Comparison of ENCODE assay signal across 25 cellular contexts in the genomic region with DNA sequence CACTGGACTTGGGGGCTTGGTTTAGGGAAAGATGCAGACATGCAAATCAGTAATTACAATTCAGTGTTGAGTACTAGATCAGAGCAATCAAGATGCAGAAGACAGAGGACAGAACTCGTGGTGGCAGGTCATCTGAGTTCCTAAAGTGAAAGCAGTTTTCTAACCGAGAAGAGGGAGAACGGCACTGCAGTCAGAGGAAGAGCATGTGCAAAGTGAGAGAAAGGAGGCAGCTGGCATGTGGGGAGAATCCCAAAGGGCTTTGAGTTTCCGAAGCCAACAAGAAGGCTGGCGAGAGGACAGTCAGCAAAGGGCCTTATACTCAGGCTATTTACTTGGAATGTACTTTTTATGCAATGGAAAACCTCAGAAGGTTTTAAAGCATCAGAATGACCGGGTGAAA.
DNase-seq lines count a peak whose midpoint lies in the region; ATAC-seq, FAIRE-seq and TF ChIP-seq lines count a peak whose summit lies in the region.
"Had no signal": no experiment of that assay in that cellular context is flagged by ENCODE, and none has a peak within 500 bp of the region (broad histone marks: within the 10 kb centered on the region; RNA-seq: fewer than 3 reads in every experiment).

No MANE protein-coding gene starts in this region.

- no peaks in the 10 kb centered on the region for H3K4me1 ChIP-seq in skeletal muscle satellite cell (ENCODE audit: control insufficient read depth, insufficient read depth, low read length)
- no peaks in the 10 kb centered on the region for H3K4me1 ChIP-seq in effector memory CD4-positive, alpha-beta T cell (ENCODE audit: control insufficient read depth, insufficient read depth, low read length, poor library complexity, severe bottlenecking)
- H3K4me1 ChIP-seq: colonic mucosa had no signal

- DNase-seq in GM19239 (ENCODE audit: insufficient read length, low spot score) (peak; percentile 14), OCI-M1 (lab: John Stamatoyannopoulos, UW) (peak; percentile 54), fibroblast of villous mesenchyme (ENCODE audit: low read depth) (peak; percentile 6), GM12892 (ENCODE audit: insufficient read length) (no peak)
- DNase-seq in effector memory CD4-positive, alpha-beta T cell: no peak
- DNase-seq: activated CD4-positive, alpha-beta T cell treated with anti-CD3 and anti-CD28 coated beads, Interleukin-2, amount 50 U/mL, for 48 hours; activated CD4-positive, CD25-positive, alpha-beta regulatory T cell; activated CD8-positive, alpha-beta memory T cell treated with anti-CD3 and anti-CD28 coated beads, Interleukin-2, amount 50 U/mL, for 48 hours; activated effector memory CD4-positive, alpha-beta T cell treated with anti-CD3 and anti-CD28 coated beads, Interleukin-2, amount 50 U/mL, for 16 hours; activated naive CD8-positive, alpha-beta T cell treated with anti-CD3 and anti-CD28 coated beads, Interleukin-2, amount 50 U/mL, for 24 hours; colonic mucosa; H7; heart left ventricle; left colon; NCI-H1436; NCI-H510A treated with DMSO at 0.1 percent for 48 hours; psoas muscle; SK-N-SH; stimulated activated CD4-positive, alpha-beta T cell treated with anti-CD3 and anti-CD28 coated beads, Interleukin-2, amount 100 ng/mL, for 24 hours had no signal

- H3K27ac ChIP-seq in effector memory CD4-positive, alpha-beta T cell (ENCODE audit: insufficient read depth, low read length, poor library complexity, severe bottlenecking): no peak overlapping the region
- H3K27ac ChIP-seq: colonic mucosa, psoas muscle, RWPE1, skin epidermis, thoracic aorta had no signal

- TF ChIP-seq CTCF in fibroblast of villous mesenchyme (IDR thresholded peaks at IDR 0.05; ENCODE audit: insufficient read depth, low read depth, low read length): no peak

- no peak for TF ChIP-seq POLR2A in GM12892 (IDR thresholded peaks at IDR 0.05; ENCODE audit: low read depth, low read length)

- no peak for ATAC-seq in GM21390 (IDR thresholded peaks at IDR 0.05; ENCODE audit: unreplicated experiment)
- ATAC-seq: activated naive CD8-positive, alpha-beta T cell treated with anti-CD3 and anti-CD28 coated beads, Interleukin-2, amount 50 U/mL, for 24 hours; heart left ventricle; left colon; psoas muscle; stimulated activated memory B cell treated with anti-CD40 and anti-IgM and Interleukin-4, amounts not matched to agents 10 μg/mL and 1 μg/mL and 100 μg/mL, for 72 hours had no signal

- no peaks in the 10 kb centered on the region for H3K9me3 ChIP-seq in skeletal muscle satellite cell (replicated peaks; ENCODE audit: low read length)
- H3K9me3 ChIP-seq in effector memory CD4-positive, alpha-beta T cell (ENCODE audit: control insufficient read depth, low read length): no peaks in the 10 kb centered on the region
- H3K9me3 ChIP-seq: colonic mucosa, heart left ventricle, psoas muscle, SK-N-SH, thoracic aorta had no signal

- no peak overlapping the region for H3K9ac ChIP-seq in skeletal muscle satellite cell (ENCODE audit: low read depth, low read length)
- H3K9ac ChIP-seq: SK-N-SH had no signal

- no peak overlapping the region for H3K4me3 ChIP-seq in fibroblast of villous mesenchyme (ENCODE audit: low read depth, low read length)
- no peak overlapping the region for H3K4me3 ChIP-seq in skeletal muscle satellite cell (ENCODE audit: low read length)
- no peak overlapping the region for H3K4me3 ChIP-seq in effector memory CD4-positive, alpha-beta T cell (ENCODE audit: insufficient read depth, low read depth, low read length, poor library complexity, severe bottlenecking)
- H3K4me3 ChIP-seq: colonic mucosa, heart left ventricle, psoas muscle, skin epidermis, thoracic aorta had no signal

- no peaks in the 10 kb centered on the region for H3K36me3 ChIP-seq in skeletal muscle satellite cell (ENCODE audit: insufficient read depth, low read length)
- H3K36me3 ChIP-seq in effector memory CD4-positive, alpha-beta T cell (ENCODE audit: control insufficient read depth, insufficient read depth, low read length): no peaks in the 10 kb centered on the region
- H3K36me3 ChIP-seq: colonic mucosa, heart left ventricle, thoracic aorta had no signal

- FAIRE-seq in GM19239 (lab: Jason Lieb, UNC) (no peak), GM12892 (lab: Jason Lieb, UNC) (no peak)

- peak overlapping the region; percentile 17 for H3K4me2 ChIP-seq in skeletal muscle satellite cell (ENCODE audit: low read length)
- H3K4me2 ChIP-seq: SK-N-SH had no signal

- H3K27me3 ChIP-seq in skeletal muscle satellite cell (ENCODE audit: control insufficient read depth, insufficient read depth, low read length): peaks cover 35% of the 10 kb centered on the region
- no peaks in the 10 kb centered on the region for H3K27me3 ChIP-seq in effector memory CD4-positive, alpha-beta T cell (replicated peaks; ENCODE audit: control insufficient read depth, insufficient read depth, low read length, poor library complexity, severe bottlenecking)
- H3K27me3 ChIP-seq: colonic mucosa, heart left ventricle had no signal

Comparison
In these comparisons a context has a peak if more than half of its experiments do, and no peak if none do; other contexts are left out.
1. DNase-seq: peak in GM19239 (single experiment), OCI-M1 (single experiment) and fibroblast of villous mesenchyme (single experiment); none in effector memory CD4-positive, alpha-beta T cell (0 of 3) and GM12892 (single experiment).